Comparison of ENCODE assay signal across 14 cellular contexts in genomic region chr1:226886142-226886901, GRCh38. TPM values are rescaled to one million over a fixed set of nuclear protein-coding genes. Genes with fewer than 3 reads are reported as not detected.
DNase-seq lines count a peak whose midpoint lies in the region; ATAC-seq and TF ChIP-seq lines count a peak whose summit lies in the region.
"Had no signal": no experiment of that assay in that cellular context is flagged by ENCODE, and none has a peak within 500 bp of the region (broad histone marks: within the 10 kb centered on the region; RNA-seq: fewer than 3 reads in every experiment).

No MANE protein-coding gene starts in this region.

- POLR2A ChIA-PET in HEK293 (lab: Yijun Ruan, JAX) (no interaction called here), HEK293T (lab: Yijun Ruan, JAX) (no interaction called here)

- H3K4me1 ChIP-seq in HEK293 (ENCODE audit: control insufficient read depth, insufficient read depth, low read length) = no peaks in the 10 kb centered on the region

- no peaks in the 10 kb centered on the region for H3K9me3 Mint-ChIP-seq in activated naive CD4-positive, alpha-beta T cell treated with anti-CD3 and anti-CD28 coated beads, Interleukin-2, amount 50 U/mL, for 72 hours
- H3K9me3 Mint-ChIP-seq in stimulated activated effector memory CD8-positive, alpha-beta T cell treated with anti-CD3 and anti-CD28 coated beads, Interleukin-12 subunit alpha, Interleukin-12 subunit beta, amount 100 ng/mL, for 72 hours = no peaks in the 10 kb centered on the region
- H3K9me3 Mint-ChIP-seq: nephron had no signal

- no peak overlapping the region for H3K4me3 ChIP-seq in HEK293 (ENCODE audit: low read depth, low read length)
- H3K4me3 ChIP-seq in WERI-Rb-1 (ENCODE audit: low read depth, low read length) = no peak overlapping the region
- H3K4me3 ChIP-seq: lung had no signal

- H3K4me1 Mint-ChIP-seq in stimulated activated effector memory CD8-positive, alpha-beta T cell treated with anti-CD3 and anti-CD28 coated beads, Interleukin-12 subunit alpha, Interleukin-12 subunit beta, amount 100 ng/mL, for 72 hours = peaks cover 39% of the 10 kb centered on the region

- peak overlapping the region; percentile 41 to 57 for H3K27ac Mint-ChIP-seq in activated naive CD4-positive, alpha-beta T cell treated with anti-CD3 and anti-CD28 coated beads, Interleukin-2, amount 50 U/mL, for 72 hours
- H3K27ac Mint-ChIP-seq in stimulated activated effector memory CD8-positive, alpha-beta T cell treated with anti-CD3 and anti-CD28 coated beads, Interleukin-12 subunit alpha, Interleukin-12 subunit beta, amount 100 ng/mL, for 72 hours = peak overlapping the region; percentile 10
- H3K27ac Mint-ChIP-seq: nephron had no signal

- H3K4me3 Mint-ChIP-seq in stimulated activated effector memory CD8-positive, alpha-beta T cell treated with anti-CD3 and anti-CD28 coated beads, Interleukin-12 subunit alpha, Interleukin-12 subunit beta, amount 100 ng/mL, for 72 hours = no peak overlapping the region
- H3K4me3 Mint-ChIP-seq: nephron had no signal

- H3K36me3 ChIP-seq in HEK293 (ENCODE audit: control insufficient read depth in 2 of 2, insufficient read depth in 1 of 2, low read length in 2 of 2) (peaks cover 17 to 96% of the 10 kb centered on the region in 2 experiments; a peak in 2 of 3 replicates), WERI-Rb-1 (peaks cover 4% of the 10 kb centered on the region)

- H3K9me3 ChIP-seq in HEK293 (ENCODE audit: control insufficient read depth, insufficient read depth, low read depth, low read length) (no peaks in the 10 kb centered on the region), WERI-Rb-1 (ENCODE audit: severe bottlenecking) (no peaks in the 10 kb centered on the region)

- peaks cover 0 to 2% of the 10 kb centered on the region in 2 donors for H3K36me3 Mint-ChIP-seq in activated naive CD4-positive, alpha-beta T cell treated with anti-CD3 and anti-CD28 coated beads, Interleukin-2, amount 50 U/mL, for 72 hours
- H3K36me3 Mint-ChIP-seq in stimulated activated effector memory CD8-positive, alpha-beta T cell treated with anti-CD3 and anti-CD28 coated beads, Interleukin-12 subunit alpha, Interleukin-12 subunit beta, amount 100 ng/mL, for 72 hours = peaks cover 2% of the 10 kb centered on the region

- no peaks in the 10 kb centered on the region for H3K27me3 ChIP-seq in WERI-Rb-1 (ENCODE audit: insufficient read depth, low read depth, severe bottlenecking)

- H3K27ac ChIP-seq in HEK293 (ENCODE audit: extremely low read depth, low read depth, low read length) (no peak overlapping the region), WERI-Rb-1 (peak overlapping the region; percentile 75)

- DNase-seq in activated naive CD4-positive, alpha-beta T cell treated with anti-CD3 and anti-CD28 coated beads, Interleukin-2, amount 50 U/mL, for 72 hours (ENCODE audit: low spot score in 2 of 2) = no peak
- DNase-seq in activated naive CD4-positive, alpha-beta T cell treated with Interleukin-2 at 50 U/mL for 16 hours = no peak
- peak; percentile 15 for DNase-seq in WERI-Rb-1
- DNase-seq in stimulated activated effector memory CD8-positive, alpha-beta T cell treated with anti-CD3 and anti-CD28 coated beads, Interleukin-12 subunit alpha, Interleukin-12 subunit beta, amount 100 ng/mL, for 72 hours (ENCODE audit: low spot score in 2 of 2) = no peak
- no peak for DNase-seq in HEK293T (ENCODE audit: extremely low spot score)
- DNase-seq in activated gamma-delta T cell treated with Interleukin-2 at 50 U/mL for 16 hours = no peak
- DNase-seq: activated CD4-positive, alpha-beta T cell treated with anti-CD3 and anti-CD28 coated beads for 1 hour; NCI-H1930; NCI-H446 treated with DMSO at 0.1 percent for 48 hours; SW 1271 had no signal

- no peak for ATAC-seq in activated naive CD4-positive, alpha-beta T cell treated with anti-CD3 and anti-CD28 coated beads, Interleukin-2, amount 50 U/mL, for 72 hours
- ATAC-seq in stimulated activated effector memory CD8-positive, alpha-beta T cell treated with anti-CD3 and anti-CD28 coated beads, Interleukin-12 subunit alpha, Interleukin-12 subunit beta, amount 100 ng/mL, for 72 hours = no peak
- ATAC-seq: esophagus mucosa had no signal

- TF ChIP-seq CTCF in HEK293 (tag by site-specific recombination; IDR thresholded peaks at IDR 0.05) (peak; percentile 53), WERI-Rb-1 (IDR thresholded peaks at IDR 0.05; ENCODE audit: low read depth, low read length) (0 out of 2 replicates have a peak, but pooled peaks have one; percentile 8)

- CTCF ChIA-PET in HEK293 (lab: Yijun Ruan, JAX) = interaction anchor here (0.7 kb wide), 1 partner anchor 541 kb away, joined by 4 read pairs; no protein-coding TSS in a partner anchor
- CTCF ChIA-PET in HEK293T (lab: Yijun Ruan, JAX) = no interaction called here

TF ChIP-seq in HEK293, 187 proteins besides CTCF, POLR2A, EP300 and RAD21 (continues in another document):
- TF ChIP-seq ZNF132 (tag by site-specific recombination; IDR thresholded peaks at IDR 0.05; ENCODE audit: borderline replicate concordance) (no peak), GFI1B (tag by site-specific recombination; IDR thresholded peaks at IDR 0.05) (no peak), ZNF488 (tag by site-specific recombination; IDR thresholded peaks at IDR 0.05) (no peak), ZNF239 (tag by site-specific recombination; IDR thresholded peaks at IDR 0.05) (no peak), ZNF10 (tag by site-specific recombination; IDR thresholded peaks at IDR 0.05) (no peak), ZXDB (tag by site-specific recombination; IDR thresholded peaks at IDR 0.05) (no peak), ZBTB1 (tag by site-specific recombination; IDR thresholded peaks at IDR 0.05) (no peak), ZSCAN30 (tag by site-specific recombination; IDR thresholded peaks at IDR 0.05) (no peak), KLF9 (tag by site-specific recombination; IDR thresholded peaks at IDR 0.05; ENCODE audit: low read depth) (no peak), SP7 (tag by site-specific recombination; IDR thresholded peaks at IDR 0.05) (no peak), AEBP2 (tag by site-specific recombination; IDR thresholded peaks at IDR 0.05; ENCODE audit: borderline replicate concordance) (no peak), ZNF416 (tag by site-specific recombination; IDR thresholded peaks at IDR 0.05) (no peak)

TF ChIP-seq in HEK293T, 16 proteins besides CTCF, POLR2A, EP300 and RAD21:
- TF ChIP-seq BHLHE40 (IDR thresholded peaks at IDR 0.05; ENCODE audit: borderline replicate concordance) (no peak), PKNOX1 (IDR thresholded peaks at IDR 0.05) (no peak), ZNF384 (IDR thresholded peaks at IDR 0.05) (no peak), FOXK2 (IDR thresholded peaks at IDR 0.05) (no peak), TARDBP (IDR thresholded peaks at IDR 0.05) (no peak), HDGF (IDR thresholded peaks at IDR 0.05; ENCODE audit: borderline replicate concordance) (no peak), SUZ12 (IDR thresholded peaks at IDR 0.05) (no peak), FOXM1 (IDR thresholded peaks at IDR 0.05; ENCODE audit: borderline replicate concordance) (no peak), NFRKB (IDR thresholded peaks at IDR 0.05) (no peak), L3MBTL2 (conservative IDR thresholded peaks at IDR 0.05) (no peak), FOXA1 (IDR thresholded peaks at IDR 0.05) (no peak), LEF1 (IDR thresholded peaks at IDR 0.05; ENCODE audit: borderline replicate concordance) (no peak), CTBP1 (IDR thresholded peaks at IDR 0.05; ENCODE audit: borderline replicate concordance) (no peak), SP1 (IDR thresholded peaks at IDR 0.05) (no peak), ELF4 (IDR thresholded peaks at IDR 0.05) (no peak)

RNA-seq across cellular contexts. Expression of gene PSEN2, which starts 15.9 kb away (rescaled TPM):
- total RNA-seq in activated naive CD4-positive, alpha-beta T cell treated with anti-CD3 and anti-CD28 coated beads, Interleukin-2, amount 50 U/mL, for 72 hours = 1 to 10 TPM; 3.3 to 3.6 TPM

RNA-seq across cellular contexts. Expression of gene COQ8A, which starts 53.8 kb away (rescaled TPM):
- 10 to 100 TPM; 20.5 to 28.1 TPM for total RNA-seq in activated naive CD4-positive, alpha-beta T cell treated with anti-CD3 and anti-CD28 coated beads, Interleukin-2, amount 50 U/mL, for 72 hours
